4 cellular contexts compared by ENCODE assay signal in genomic region chr19:5884065-5884811, GRCh38. TPM values are rescaled to one million over a fixed set of nuclear protein-coding genes. Genes with fewer than 3 reads are reported as not detected.
"Had no signal": no experiment of that assay in that cellular context is flagged by ENCODE, and none has a peak within 500 bp of the region (broad histone marks: within the 10 kb centered on the region; RNA-seq: fewer than 3 reads in every experiment).

No MANE protein-coding gene starts in this region.

RNA-seq across cellular contexts. Expression of gene FUT5, which starts 13.9 kb away (rescaled TPM):
- polyA plus RNA-seq: heart right ventricle, psoas muscle, spleen, stomach had no signal
